In the genomic region with DNA sequence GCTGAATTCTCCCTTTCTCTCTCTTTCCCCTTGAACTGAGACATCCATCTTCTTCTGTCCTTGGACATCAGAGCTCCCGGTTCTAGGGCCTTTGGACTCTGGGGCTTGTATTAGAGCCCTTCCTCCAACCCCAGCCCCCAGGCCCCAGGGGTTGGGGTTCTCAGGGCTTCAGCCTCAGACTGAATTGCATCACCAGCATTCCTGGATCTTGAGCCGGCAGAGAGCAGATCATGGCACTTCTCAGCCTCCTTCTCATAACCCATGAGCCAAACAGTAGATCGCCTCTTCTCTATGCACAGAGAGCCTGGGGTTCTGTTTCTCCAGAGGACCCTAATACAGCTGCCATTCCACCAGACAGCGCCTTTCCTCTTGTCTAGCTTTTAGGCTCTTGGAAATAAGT, we compare ENCODE assay signal across 28 cellular contexts. TPM values are rescaled to one million over a fixed set of nuclear protein-coding genes. Genes with fewer than 3 reads are reported as not detected.
DNase-seq lines count a peak whose midpoint lies in the region; ATAC-seq and TF ChIP-seq lines count a peak whose summit lies in the region.
"Had no signal": no experiment of that assay in that cellular context is flagged by ENCODE, and none has a peak within 500 bp of the region (broad histone marks: within the 10 kb centered on the region; RNA-seq: fewer than 3 reads in every experiment).

No MANE protein-coding gene starts in this region.

- intact Hi-C loops in sciatic nerve (cut with DNase I) = no loop called here

- H3K4me1 ChIP-seq in adipocyte (ENCODE audit: control insufficient read depth, insufficient read depth, low read length) = peaks cover 41% of the 10 kb centered on the region
- H3K4me1 ChIP-seq: Caco-2 had no signal

- peaks cover 3% of the 10 kb centered on the region for H3K27me3 ChIP-seq in adipocyte (replicated peaks; ENCODE audit: control insufficient read depth, insufficient read depth, low read length)
- H3K27me3 ChIP-seq: cardiac muscle cell had no signal

- peak; percentile 31 for DNase-seq in ELR (ENCODE audit: low read depth)
- DNase-seq in adipocyte (ENCODE audit: low read depth) = peak; percentile 58
- DNase-seq in fibroblast of mammary gland (ENCODE audit: low read depth) = peak; percentile 33
- peak; percentile 13 for DNase-seq in sciatic nerve (ENCODE audit: low spot score)
- DNase-seq in GM19240 (ENCODE audit: insufficient read length, low spot score) = no peak
- DNase-seq in DMS53 treated with DMSO at 0.1 percent for 48 hours (lab: John Stamatoyannopoulos, UW; ENCODE audit: unreplicated experiment) = no peak
- DNase-seq in stimulated activated naive CD4-positive, alpha-beta T cell treated with Interleukin-2 at 50 U/mL for 16 hours (lab: John Stamatoyannopoulos, UW) = no peak
- DNase-seq: activated CD4-positive, alpha-beta T cell treated with anti-CD3 and anti-CD28 coated beads, Interleukin-2, amount 50 U/mL, for 4 hours; activated naive CD4-positive, alpha-beta T cell treated with anti-CD3 and anti-CD28 coated beads, Interleukin-2, amount 50 U/mL, for 16 hours; anterior cingulate cortex; Caco-2; cortex of kidney; DND-41; H7; midbrain; naive thymus-derived CD8-positive, alpha-beta T cell; NCI-H1105; NCI-H2029 treated with DMSO at 0.1 percent for 48 hours; NCI-H2227 treated with DMSO at 0.1 percent for 48 hours; SIG-M5; stimulated activated CD4-positive, alpha-beta T cell treated with anti-CD3 and anti-CD28 coated beads, Interleukin-2, amount 100 ng/mL, for 48 hours; T1000; transverse colon had no signal

- H3K9me3 ChIP-seq in adipocyte (ENCODE audit: control insufficient read depth, low read length) = no peaks in the 10 kb centered on the region
- H3K9me3 ChIP-seq: Caco-2, transverse colon had no signal

- no peak overlapping the region for H3K9ac ChIP-seq in adipocyte (ENCODE audit: low read length)

- TF ChIP-seq CTCF in fibroblast of mammary gland (conservative IDR thresholded peaks at IDR 0.05; ENCODE audit: control insufficient read depth, insufficient read depth, low read depth, low read length) = no peak

- no peak for ATAC-seq in sciatic nerve
- ATAC-seq: naive thymus-derived CD8-positive, alpha-beta T cell; Panc1 had no signal

- no peak overlapping the region for H3K4me3 ChIP-seq in adipocyte (ENCODE audit: low read length)
- no peak overlapping the region for H3K4me3 ChIP-seq in fibroblast of mammary gland (ENCODE audit: control insufficient read depth, low read depth, low read length)
- H3K4me3 ChIP-seq: cardiac muscle cell, transverse colon had no signal

- H3K36me3 ChIP-seq in adipocyte (ENCODE audit: control insufficient read depth, insufficient read depth, low read length, severe bottlenecking) = no peaks in the 10 kb centered on the region
- H3K36me3 ChIP-seq: cardiac muscle cell, transverse colon had no signal

RNA-seq across cellular contexts. Expression of a gene that starts 25.4 kb away (rescaled TPM):
- not detected for total RNA-seq in sciatic nerve
- total RNA-seq: Caco-2; cardiac muscle cell; glomerular endothelial cell; H7; liver; naive thymus-derived CD8-positive, alpha-beta T cell; omental fat pad; transverse colon had no signal

RNA-seq across cellular contexts. Expression of a gene that starts 27.5 kb away (rescaled TPM):
- total RNA-seq in sciatic nerve = not detected
- total RNA-seq: Caco-2; cardiac muscle cell; glomerular endothelial cell; H7; naive thymus-derived CD8-positive, alpha-beta T cell; omental fat pad; transverse colon had no signal

Comparison
In these comparisons a context has a peak if more than half of its experiments do, and no peak if none do; other contexts are left out.
1. DNase-seq: peak in ELR (single experiment), adipocyte (single experiment), fibroblast of mammary gland (single experiment) and sciatic nerve (single experiment); none in GM19240 (single experiment), DMS53 treated with DMSO at 0.1 percent for 48 hours (single experiment) and stimulated activated naive CD4-positive, alpha-beta T cell treated with Interleukin-2 at 50 U/mL for 16 hours (single experiment).